ENCODE assay signal across 1 cellular context in the genomic region with DNA sequence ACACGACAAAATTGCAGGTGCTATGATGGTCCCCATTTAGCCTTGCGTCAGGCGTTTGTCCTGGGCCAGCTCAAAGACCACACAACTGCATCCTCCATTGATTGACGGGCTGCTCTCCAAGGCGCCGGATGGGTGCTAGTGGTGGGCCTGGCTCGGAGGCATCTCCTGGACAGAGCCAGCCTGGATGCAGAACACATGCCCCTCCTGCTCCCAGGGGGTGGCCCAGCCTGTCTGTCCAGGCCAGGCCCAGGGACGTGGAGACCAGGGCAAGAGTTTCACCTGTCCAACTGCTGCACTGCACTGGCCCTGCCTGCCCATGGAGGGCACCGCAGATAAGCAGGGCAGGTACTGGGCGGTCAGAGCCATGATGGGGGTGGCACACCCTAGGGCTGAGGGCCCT.
TF ChIP-seq lines count a peak whose summit lies in the region.

No MANE protein-coding gene starts in this region.

TF ChIP-seq in WTC11, 78 proteins besides CTCF, POLR2A, EP300 and RAD21 (continued from another document):
- TF ChIP-seq, protein P1, sequence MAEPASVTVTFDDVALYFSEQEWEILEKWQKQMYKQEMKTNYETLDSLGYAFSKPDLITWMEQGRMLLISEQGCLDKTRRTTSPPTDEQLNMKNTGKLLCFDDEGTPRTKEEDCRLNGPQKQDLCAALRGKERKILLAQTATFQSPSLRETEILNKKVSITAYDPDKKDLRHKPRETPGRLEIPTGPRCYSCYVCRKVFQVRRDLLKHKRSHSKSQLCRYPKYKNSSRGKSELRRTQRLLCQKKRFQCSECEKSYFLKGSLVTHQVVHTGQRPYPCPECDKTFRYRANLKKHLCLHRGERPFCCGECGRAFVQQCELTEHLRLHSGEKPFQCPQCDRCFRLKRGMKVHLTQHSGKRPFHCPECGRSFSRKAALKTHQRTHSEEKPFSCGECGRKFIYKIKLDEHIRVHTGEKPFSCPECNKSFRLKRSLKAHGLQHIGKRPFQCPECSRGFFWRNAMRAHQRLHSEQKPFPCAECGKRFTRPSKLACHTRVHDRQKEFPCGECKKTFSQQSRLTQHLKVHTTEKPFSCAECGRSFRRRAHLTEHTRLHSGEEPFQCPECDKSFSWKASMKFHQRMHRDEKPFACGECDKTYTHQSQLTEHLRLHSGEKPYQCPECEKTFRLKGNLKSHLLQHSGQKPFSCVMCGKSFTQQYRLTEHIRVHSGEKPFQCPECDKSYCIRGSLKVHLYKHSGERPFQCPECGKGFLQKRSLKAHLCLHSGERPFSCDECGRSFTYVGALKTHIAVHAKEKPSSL (CRISPR knock-in tag; conservative IDR thresholded peaks at IDR 0.05), result no peak
- TF ChIP-seq KAT7 (CRISPR knock-in tag; IDR thresholded peaks at IDR 0.05; ENCODE audit: borderline replicate concordance) (no peak), JUN (CRISPR knock-in tag; IDR thresholded peaks at IDR 0.05) (no peak), ZNF396 (CRISPR knock-in tag; IDR thresholded peaks at IDR 0.05; ENCODE audit: borderline replicate concordance) (no peak)
- TF ChIP-seq, protein P2, sequence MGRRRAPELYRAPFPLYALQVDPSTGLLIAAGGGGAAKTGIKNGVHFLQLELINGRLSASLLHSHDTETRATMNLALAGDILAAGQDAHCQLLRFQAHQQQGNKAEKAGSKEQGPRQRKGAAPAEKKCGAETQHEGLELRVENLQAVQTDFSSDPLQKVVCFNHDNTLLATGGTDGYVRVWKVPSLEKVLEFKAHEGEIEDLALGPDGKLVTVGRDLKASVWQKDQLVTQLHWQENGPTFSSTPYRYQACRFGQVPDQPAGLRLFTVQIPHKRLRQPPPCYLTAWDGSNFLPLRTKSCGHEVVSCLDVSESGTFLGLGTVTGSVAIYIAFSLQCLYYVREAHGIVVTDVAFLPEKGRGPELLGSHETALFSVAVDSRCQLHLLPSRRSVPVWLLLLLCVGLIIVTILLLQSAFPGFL (CRISPR knock-in tag; IDR thresholded peaks at IDR 0.05; ENCODE audit: borderline replicate concordance), result no peak
- TF ChIP-seq, protein P3, sequence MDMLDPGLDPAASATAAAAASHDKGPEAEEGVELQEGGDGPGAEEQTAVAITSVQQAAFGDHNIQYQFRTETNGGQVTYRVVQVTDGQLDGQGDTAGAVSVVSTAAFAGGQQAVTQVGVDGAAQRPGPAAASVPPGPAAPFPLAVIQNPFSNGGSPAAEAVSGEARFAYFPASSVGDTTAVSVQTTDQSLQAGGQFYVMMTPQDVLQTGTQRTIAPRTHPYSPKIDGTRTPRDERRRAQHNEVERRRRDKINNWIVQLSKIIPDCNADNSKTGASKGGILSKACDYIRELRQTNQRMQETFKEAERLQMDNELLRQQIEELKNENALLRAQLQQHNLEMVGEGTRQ (CRISPR knock-in tag; IDR thresholded peaks at IDR 0.05), result no peak
- TF ChIP-seq, protein P4, sequence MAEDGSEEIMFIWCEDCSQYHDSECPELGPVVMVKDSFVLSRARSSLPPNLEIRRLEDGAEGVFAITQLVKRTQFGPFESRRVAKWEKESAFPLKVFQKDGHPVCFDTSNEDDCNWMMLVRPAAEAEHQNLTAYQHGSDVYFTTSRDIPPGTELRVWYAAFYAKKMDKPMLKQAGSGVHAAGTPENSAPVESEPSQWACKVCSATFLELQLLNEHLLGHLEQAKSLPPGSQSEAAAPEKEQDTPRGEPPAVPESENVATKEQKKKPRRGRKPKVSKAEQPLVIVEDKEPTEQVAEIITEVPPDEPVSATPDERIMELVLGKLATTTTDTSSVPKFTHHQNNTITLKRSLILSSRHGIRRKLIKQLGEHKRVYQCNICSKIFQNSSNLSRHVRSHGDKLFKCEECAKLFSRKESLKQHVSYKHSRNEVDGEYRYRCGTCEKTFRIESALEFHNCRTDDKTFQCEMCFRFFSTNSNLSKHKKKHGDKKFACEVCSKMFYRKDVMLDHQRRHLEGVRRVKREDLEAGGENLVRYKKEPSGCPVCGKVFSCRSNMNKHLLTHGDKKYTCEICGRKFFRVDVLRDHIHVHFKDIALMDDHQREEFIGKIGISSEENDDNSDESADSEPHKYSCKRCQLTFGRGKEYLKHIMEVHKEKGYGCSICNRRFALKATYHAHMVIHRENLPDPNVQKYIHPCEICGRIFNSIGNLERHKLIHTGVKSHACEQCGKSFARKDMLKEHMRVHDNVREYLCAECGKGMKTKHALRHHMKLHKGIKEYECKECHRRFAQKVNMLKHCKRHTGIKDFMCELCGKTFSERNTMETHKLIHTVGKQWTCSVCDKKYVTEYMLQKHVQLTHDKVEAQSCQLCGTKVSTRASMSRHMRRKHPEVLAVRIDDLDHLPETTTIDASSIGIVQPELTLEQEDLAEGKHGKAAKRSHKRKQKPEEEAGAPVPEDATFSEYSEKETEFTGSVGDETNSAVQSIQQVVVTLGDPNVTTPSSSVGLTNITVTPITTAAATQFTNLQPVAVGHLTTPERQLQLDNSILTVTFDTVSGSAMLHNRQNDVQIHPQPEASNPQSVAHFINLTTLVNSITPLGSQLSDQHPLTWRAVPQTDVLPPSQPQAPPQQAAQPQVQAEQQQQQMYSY (CRISPR knock-in tag; IDR thresholded peaks at IDR 0.05), result no peak
- TF ChIP-seq, protein P5, sequence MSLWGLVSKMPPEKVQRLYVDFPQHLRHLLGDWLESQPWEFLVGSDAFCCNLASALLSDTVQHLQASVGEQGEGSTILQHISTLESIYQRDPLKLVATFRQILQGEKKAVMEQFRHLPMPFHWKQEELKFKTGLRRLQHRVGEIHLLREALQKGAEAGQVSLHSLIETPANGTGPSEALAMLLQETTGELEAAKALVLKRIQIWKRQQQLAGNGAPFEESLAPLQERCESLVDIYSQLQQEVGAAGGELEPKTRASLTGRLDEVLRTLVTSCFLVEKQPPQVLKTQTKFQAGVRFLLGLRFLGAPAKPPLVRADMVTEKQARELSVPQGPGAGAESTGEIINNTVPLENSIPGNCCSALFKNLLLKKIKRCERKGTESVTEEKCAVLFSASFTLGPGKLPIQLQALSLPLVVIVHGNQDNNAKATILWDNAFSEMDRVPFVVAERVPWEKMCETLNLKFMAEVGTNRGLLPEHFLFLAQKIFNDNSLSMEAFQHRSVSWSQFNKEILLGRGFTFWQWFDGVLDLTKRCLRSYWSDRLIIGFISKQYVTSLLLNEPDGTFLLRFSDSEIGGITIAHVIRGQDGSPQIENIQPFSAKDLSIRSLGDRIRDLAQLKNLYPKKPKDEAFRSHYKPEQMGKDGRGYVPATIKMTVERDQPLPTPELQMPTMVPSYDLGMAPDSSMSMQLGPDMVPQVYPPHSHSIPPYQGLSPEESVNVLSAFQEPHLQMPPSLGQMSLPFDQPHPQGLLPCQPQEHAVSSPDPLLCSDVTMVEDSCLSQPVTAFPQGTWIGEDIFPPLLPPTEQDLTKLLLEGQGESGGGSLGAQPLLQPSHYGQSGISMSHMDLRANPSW (CRISPR knock-in tag; conservative IDR thresholded peaks at IDR 0.05; ENCODE audit: low read depth), result no peak
